In genomic region chr15:64842099-64842940, GRCh38 we compare ENCODE assay signal across 8 cellular contexts. TPM values are rescaled to one million over a fixed set of nuclear protein-coding genes. Genes with fewer than 3 reads are reported as not detected.
A peak's percentile ranks its signal among the peaks of the same experiment; 100 is the strongest.
DNase-seq lines count a peak whose midpoint lies in the region; ATAC-seq, FAIRE-seq and TF ChIP-seq lines count a peak whose summit lies in the region.

No MANE protein-coding gene starts in this region.

- H3K4me3 ChIP-seq in ascending aorta (peak overlapping the region; percentile 88 to 92), iPS-20b (ENCODE audit: low read length) (peak overlapping the region; percentile 97)

- intact Hi-C loops in ascending aorta (cut with DNase I): loop anchor here (5.0 to 10.0 kb wide), 4 partner anchors 50 to 1340 kb away; partner anchors contain the start of genes ANKDD1A, PARP16 and USP3

- H3K9ac ChIP-seq in iPS-20b (ENCODE audit: low read depth, low read length): peak overlapping the region; percentile 93; the same call in 1 of the 2 replicates

- no peaks in the 10 kb centered on the region for H3K36me3 ChIP-seq in KOPT-K1 (ENCODE audit: insufficient read depth, low read length)
- H3K36me3 ChIP-seq in ascending aorta: no peaks in the 10 kb centered on the region
- no peaks in the 10 kb centered on the region for H3K36me3 ChIP-seq in iPS-20b (ENCODE audit: insufficient read depth, low read depth, low read length)

- H3K36me3 Mint-ChIP-seq in stimulated activated memory B cell treated with anti-CD40 and anti-IgM and Interleukin-4, amounts not matched to agents 10 μg/mL and 1 μg/mL and 100 μg/mL, for 72 hours: peaks cover 6% of the 10 kb centered on the region

- H3K4me1 Mint-ChIP-seq in stimulated activated memory B cell treated with anti-CD40 and anti-IgM and Interleukin-4, amounts not matched to agents 10 μg/mL and 1 μg/mL and 100 μg/mL, for 72 hours: peaks cover 69% of the 10 kb centered on the region

- H3K9me3 Mint-ChIP-seq in stimulated activated memory B cell treated with anti-CD40 and anti-IgM and Interleukin-4, amounts not matched to agents 10 μg/mL and 1 μg/mL and 100 μg/mL, for 72 hours: no peaks in the 10 kb centered on the region

- H3K27me3 ChIP-seq in ascending aorta: no peaks in the 10 kb centered on the region
- H3K27me3 ChIP-seq in iPS-20b (ENCODE audit: insufficient read depth, low read length): no peaks in the 10 kb centered on the region

- peak overlapping the region; percentile 96 for H3K4me3 Mint-ChIP-seq in stimulated activated memory B cell treated with anti-CD40 and anti-IgM and Interleukin-4, amounts not matched to agents 10 μg/mL and 1 μg/mL and 100 μg/mL, for 72 hours

- H3K4me1 ChIP-seq in ascending aorta: peaks cover 18 to 34% of the 10 kb centered on the region in 2 donors
- H3K4me1 ChIP-seq in iPS-20b (ENCODE audit: insufficient read depth, low read length): peaks cover 23% of the 10 kb centered on the region; the same call in 1 of the 2 replicates

- no peak for ATAC-seq in stimulated activated memory B cell treated with anti-CD40 and anti-IgM and Interleukin-4, amounts not matched to agents 10 μg/mL and 1 μg/mL and 100 μg/mL, for 72 hours
- ATAC-seq in HG03108 (IDR thresholded peaks at IDR 0.05; ENCODE audit: unreplicated experiment): no peak

- H3K27ac ChIP-seq in KOPT-K1 (ENCODE audit: low read depth, low read length, poor library complexity, severe bottlenecking) (peak overlapping the region; percentile 74), ascending aorta (peak overlapping the region; percentile 92 to 98), iPS-20b (ENCODE audit: low read length) (no peak overlapping the region)

- H3K9me3 ChIP-seq in KOPT-K1 (ENCODE audit: insufficient read depth, low read length, poor library complexity, severe bottlenecking) (no peaks in the 10 kb centered on the region), ascending aorta (no peaks in the 10 kb centered on the region), iPS-20b (ENCODE audit: insufficient read depth, low read depth, low read length) (no peaks in the 10 kb centered on the region)

- no peak for FAIRE-seq in HTR-8/SVneo (lab: Jason Lieb, UNC)

- TF ChIP-seq CTCF in ascending aorta (IDR thresholded peaks at IDR 0.05): no peak

- no peaks in the 10 kb centered on the region for H3K27me3 Mint-ChIP-seq in stimulated activated memory B cell treated with anti-CD40 and anti-IgM and Interleukin-4, amounts not matched to agents 10 μg/mL and 1 μg/mL and 100 μg/mL, for 72 hours

- H3K27ac Mint-ChIP-seq in stimulated activated memory B cell treated with anti-CD40 and anti-IgM and Interleukin-4, amounts not matched to agents 10 μg/mL and 1 μg/mL and 100 μg/mL, for 72 hours: peak overlapping the region; percentile 76

- DNase-seq in Daoy (ENCODE audit: low read depth) (peak; percentile 42), ascending aorta (ENCODE audit: low spot score in 2 of 2) (peak in 1 of 2 donors; percentile 78), HTR-8/SVneo (ENCODE audit: insufficient read length, low spot score) (no peak), AG08395 (ENCODE audit: low spot score) (no peak)

RNA-seq across cellular contexts. Expression of gene PLEKHO2, which starts 0.6 kb away (rescaled TPM):
- total RNA-seq in Daoy (2014; rRNA removed; shearing (Covaris generic)): 8.7 and 10.7 TPM in 2 replicates
- total RNA-seq in ascending aorta: 41.4 TPM

RNA-seq across cellular contexts. Expression of gene PIF1, which starts 16.9 kb away (rescaled TPM):
- total RNA-seq in Daoy (2014; rRNA removed; shearing (Covaris generic)): 26.6 and 32.9 TPM in 2 replicates
- total RNA-seq in ascending aorta: not detected

Comparison
In these comparisons a context has a peak if more than half of its experiments do, and no peak if none do; other contexts are left out.
1. RNA of gene PIF1, which starts 16.9 kb away (total RNA-seq): 26.6 to 32.9 TPM in Daoy; not detected in ascending aorta (single experiment); every median in the first group is over 10 times any median in the second.